In the genomic region with DNA sequence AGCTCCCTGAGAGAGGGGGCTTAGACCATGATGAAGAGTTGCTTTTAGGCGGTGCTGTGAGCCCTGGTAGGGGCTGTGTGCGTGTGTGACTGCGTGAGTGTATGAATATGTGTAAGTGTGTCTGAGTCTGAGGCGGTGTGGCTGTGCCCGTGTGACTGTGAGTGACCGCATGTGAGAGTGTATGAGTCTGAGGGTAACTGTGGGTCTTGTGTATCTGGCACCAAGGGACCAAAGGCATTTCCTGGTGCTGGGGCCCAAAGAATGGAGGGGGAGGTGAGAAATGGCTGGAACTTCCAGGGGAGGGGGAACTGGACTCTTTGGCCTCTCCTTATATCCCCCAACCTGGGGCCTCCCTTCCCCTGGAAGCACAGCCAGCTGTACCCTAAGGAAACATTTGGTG, we compare ENCODE assay signal across 10 cellular contexts. TPM values are rescaled to one million over a fixed set of nuclear protein-coding genes. Genes with fewer than 3 reads are reported as not detected.
DNase-seq lines count a peak whose midpoint lies in the region; ATAC-seq and TF ChIP-seq lines count a peak whose summit lies in the region.
"Had no signal": no experiment of that assay in that cellular context is flagged by ENCODE, and none has a peak within 500 bp of the region (broad histone marks: within the 10 kb centered on the region; RNA-seq: fewer than 3 reads in every experiment).

No MANE protein-coding gene starts in this region.

- TF ChIP-seq CTCF in ascending aorta (IDR thresholded peaks at IDR 0.05): no peak

- DNase-seq in GM23248: peak; percentile 78
- peak in 1 of 2 donors; percentile 36 for DNase-seq in ascending aorta (ENCODE audit: low spot score in 2 of 2)
- peak; percentile 56 for DNase-seq in left kidney (ENCODE audit: low read depth, low spot score)
- no peak for DNase-seq in NCI-H345 treated with DMSO at 0.1 percent for 48 hours (lab: John Stamatoyannopoulos, UW; ENCODE audit: unreplicated experiment)
- no peak for DNase-seq in SJCRH30
- DNase-seq in SW 1271 (lab: John Stamatoyannopoulos, UW): no peak
- DNase-seq: small intestine had no signal

- H3K9ac ChIP-seq in GM23248 (peak overlapping the region; percentile 68), stomach smooth muscle (ENCODE audit: low read length in 2 of 2) (peak overlapping the region; percentile 60 to 67)

- H3K27ac ChIP-seq in GM23248: peak overlapping the region; percentile 82
- H3K27ac ChIP-seq in ascending aorta: peak overlapping the region; percentile 89 to 96
- peak overlapping the region; percentile 93 for H3K27ac ChIP-seq in stomach smooth muscle (ENCODE audit: low read length)
- H3K27ac ChIP-seq in SJCRH30: no peak overlapping the region

- peaks cover 3% of the 10 kb centered on the region for H3K79me2 ChIP-seq in GM23248 (ENCODE audit: insufficient read depth)

- H3K4me1 ChIP-seq in GM23248 (ENCODE audit: insufficient read depth): peaks cover 40% of the 10 kb centered on the region
- H3K4me1 ChIP-seq in ascending aorta: peaks cover 24 to 55% of the 10 kb centered on the region in 2 donors
- peaks cover 61% of the 10 kb centered on the region for H3K4me1 ChIP-seq in stomach smooth muscle (ENCODE audit: control insufficient read depth, insufficient read depth, low read length)
- H3K4me1 ChIP-seq in SJCRH30: peaks cover 3% of the 10 kb centered on the region; the same call in 1 of the 2 replicates

- no peak for ATAC-seq in GM21423 (IDR thresholded peaks at IDR 0.05; ENCODE audit: unreplicated experiment)

- H4K20me1 ChIP-seq in GM23248 (ENCODE audit: insufficient read depth): no peaks in the 10 kb centered on the region

- in situ Hi-C loops in GM23248 (cut with MboI): no loop called here

- no peaks in the 10 kb centered on the region for H3K9me2 ChIP-seq in GM23248 (ENCODE audit: insufficient read depth)

- peaks cover 18% of the 10 kb centered on the region; the same call in 1 of the 2 replicates for H3F3A ChIP-seq in GM23248 (ENCODE audit: insufficient read depth)

- 2 to 4% methylated on average over 6 of the region's 6 CpGs for WGBS in GM23248 (ENCODE audit: low coverage in 1 of 2, low lambda C conversion rate in 2 of 2, missing lambda C conversion rate in 2 of 2), 2 experiments

- H3K27me3 ChIP-seq in GM23248 (replicated peaks; ENCODE audit: insufficient read depth): no peaks in the 10 kb centered on the region
- no peaks in the 10 kb centered on the region for H3K27me3 ChIP-seq in ascending aorta
- H3K27me3 ChIP-seq in stomach smooth muscle (ENCODE audit: control insufficient read depth in 1 of 2, insufficient read depth in 2 of 2, low read length in 2 of 2): no peaks in the 10 kb centered on the region
- no peaks in the 10 kb centered on the region for H3K27me3 ChIP-seq in SJCRH30

- H3K4me3 ChIP-seq in GM23248: peak overlapping the region; percentile 67
- peak overlapping the region in 1 of 2 donors; percentile 65 for H3K4me3 ChIP-seq in ascending aorta
- H3K4me3 ChIP-seq in stomach smooth muscle (ENCODE audit: low read length in 2 of 2): peak overlapping the region; percentile 70 to 82
- no peak overlapping the region for H3K4me3 ChIP-seq in SJCRH30

- peak overlapping the region; percentile 74 for H2AFZ ChIP-seq in GM23248

- no peaks in the 10 kb centered on the region for H3K36me3 ChIP-seq in GM23248 (ENCODE audit: low read depth)
- peaks cover 16 to 27% of the 10 kb centered on the region in 2 donors for H3K36me3 ChIP-seq in ascending aorta
- H3K36me3 ChIP-seq in stomach smooth muscle (ENCODE audit: control insufficient read depth in 2 of 2, insufficient read depth in 2 of 2, low read length in 2 of 2): peaks cover 13 to 20% of the 10 kb centered on the region in 2 donors
- H3K36me3 ChIP-seq in SJCRH30: no peaks in the 10 kb centered on the region; the same call in 1 of the 2 replicates

- intact Hi-C loops in ascending aorta (cut with DNase I): loop anchor here (1.0 to 10.0 kb wide), 3 partner anchors 12 to 422 kb away; a partner anchor contains a TSS

- H3K9me3 ChIP-seq in GM23248 (ENCODE audit: low read depth): no peaks in the 10 kb centered on the region
- no peaks in the 10 kb centered on the region for H3K9me3 ChIP-seq in ascending aorta
- H3K9me3 ChIP-seq in stomach smooth muscle (ENCODE audit: control insufficient read depth in 2 of 2, low read length in 2 of 2): no peaks in the 10 kb centered on the region
- no peaks in the 10 kb centered on the region for H3K9me3 ChIP-seq in SJCRH30 (replicated peaks)

- peak overlapping the region; percentile 92 for H3K4me2 ChIP-seq in GM23248 (ENCODE audit: unreplicated experiment)

RNA-seq across cellular contexts. Expression of a gene that starts 1.1 kb away (rescaled TPM):
- 50.7 and 52.3 TPM in 2 replicates for total RNA-seq in GM23248 (2014; rRNA removed; shearing (Covaris generic))
- polyA plus RNA-seq in GM23248 (2016; fragmentation: Nextera tagmentation; extraction: Ambion mirVana): 44.0 and 44.1 TPM in 2 replicates
- total RNA-seq in ascending aorta: 50.3 TPM
- 3.2 TPM in 2 replicates for total RNA-seq in SJCRH30 (2014; rRNA removed; shearing (Covaris generic))

RNA-seq across cellular contexts. Expression of a gene that starts 6.7 kb away (rescaled TPM):
- total RNA-seq in GM23248 (2014; rRNA removed; shearing (Covaris generic)): 22.4 and 25.5 TPM in 2 replicates
- 28.5 and 29.1 TPM in 2 replicates for polyA plus RNA-seq in GM23248 (2016; fragmentation: Nextera tagmentation; extraction: Ambion mirVana)
- 28.3 TPM for total RNA-seq in ascending aorta
- 16.4 and 18.9 TPM in 2 replicates for total RNA-seq in SJCRH30 (2014; rRNA removed; shearing (Covaris generic))

RNA-seq across cellular contexts. Expression of a gene that starts 9.3 kb away (rescaled TPM):
- not detected in 2 replicates for total RNA-seq in GM23248 (2014; rRNA removed; shearing (Covaris generic))
- 0.48 and 0.50 TPM in 2 replicates for polyA plus RNA-seq in GM23248 (2016; fragmentation: Nextera tagmentation; extraction: Ambion mirVana)
- total RNA-seq in ascending aorta: 9.3 TPM
- 0.76 TPM in 1 of 2 replicates, not detected in the other for total RNA-seq in SJCRH30 (2014; rRNA removed; shearing (Covaris generic))
- total RNA-seq: glomerular endothelial cell had no signal

RNA-seq across cellular contexts. Expression of a gene that starts 15.5 kb away (rescaled TPM):
- total RNA-seq in GM23248 (2014; rRNA removed; shearing (Covaris generic)): 138 and 148 TPM in 2 replicates
- polyA plus RNA-seq in GM23248 (2016; fragmentation: Nextera tagmentation; extraction: Ambion mirVana): 142 and 147 TPM in 2 replicates
- 61.3 TPM for total RNA-seq in ascending aorta
- 77.1 and 85.3 TPM in 2 replicates for total RNA-seq in SJCRH30 (2014; rRNA removed; shearing (Covaris generic))

RNA-seq across cellular contexts. Expression of a gene that starts 24.3 kb away (rescaled TPM):
- total RNA-seq in GM23248 (2014; rRNA removed; shearing (Covaris generic)): 0.11 and 0.38 TPM in 2 replicates
- polyA plus RNA-seq in GM23248 (2016; fragmentation: Nextera tagmentation; extraction: Ambion mirVana): not detected in 2 replicates
- not detected for total RNA-seq in ascending aorta
- 0.13 TPM in 1 of 2 replicates, not detected in the other for total RNA-seq in SJCRH30 (2014; rRNA removed; shearing (Covaris generic))

Comparison
In these comparisons a context has a peak if more than half of its experiments do, and no peak if none do; other contexts are left out.
1. DNase-seq: peak in GM23248 (single experiment) and left kidney (single experiment); none in NCI-H345 treated with DMSO at 0.1 percent for 48 hours (single experiment), SJCRH30 (0 of 2) and SW 1271 (0 of 2).
2. RNA of a gene that starts 1.1 kb away (total RNA-seq): 50.7 to 52.3 TPM in GM23248 and 50.3 TPM in ascending aorta (single experiment); 3.2 TPM in SJCRH30; every median in the first group is over 10 times any median in the second.